In the genomic region with DNA sequence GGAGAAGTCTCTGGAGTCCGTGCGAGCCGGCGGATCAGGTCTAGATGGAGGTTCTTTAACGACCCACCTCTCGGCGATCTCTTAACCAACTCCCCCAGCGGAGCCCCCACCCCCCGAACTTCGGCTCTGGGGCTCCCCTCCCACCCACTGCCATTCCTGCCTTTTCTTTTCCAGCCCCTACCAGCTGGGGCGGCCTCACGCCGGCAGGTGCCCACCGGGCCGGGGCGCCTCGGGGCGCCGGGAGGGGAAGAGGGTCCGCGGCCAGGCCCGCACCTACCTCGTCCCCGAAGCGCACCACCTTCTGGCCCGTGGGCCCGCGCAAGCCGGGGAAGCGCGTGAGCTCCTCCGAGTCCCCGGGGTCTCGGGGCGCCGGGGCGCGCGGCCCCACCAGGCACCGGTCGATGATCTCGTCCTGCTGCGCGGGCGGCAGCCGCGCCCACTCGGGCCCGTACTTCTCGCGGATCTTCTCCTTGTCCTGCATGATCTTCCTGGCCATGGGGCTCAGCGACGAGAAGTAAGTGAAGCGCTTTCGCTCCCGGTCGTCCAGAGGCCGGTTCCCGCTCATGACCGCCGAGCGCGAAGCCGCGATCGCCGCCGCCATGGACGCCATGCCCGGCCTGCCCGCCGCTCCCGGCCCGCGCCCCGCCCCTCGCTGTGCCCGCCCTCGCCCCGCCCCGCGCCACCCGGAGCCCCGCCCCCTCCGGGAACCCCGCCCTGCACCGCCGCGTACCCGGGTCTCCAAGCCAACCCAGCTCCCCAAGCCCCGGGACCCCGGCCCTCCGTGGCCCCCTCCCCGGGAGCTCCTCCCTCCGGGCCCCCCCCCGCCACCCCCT, we compare ENCODE assay signal across 8 cellular contexts. TPM values are rescaled to one million over a fixed set of nuclear protein-coding genes. Genes with fewer than 3 reads are reported as not detected.
A peak's percentile ranks its signal among the peaks of the same experiment; 100 is the strongest.
DNase-seq lines count a peak whose midpoint lies in the region; ATAC-seq and TF ChIP-seq lines count a peak whose summit lies in the region.

A gene with protein sequence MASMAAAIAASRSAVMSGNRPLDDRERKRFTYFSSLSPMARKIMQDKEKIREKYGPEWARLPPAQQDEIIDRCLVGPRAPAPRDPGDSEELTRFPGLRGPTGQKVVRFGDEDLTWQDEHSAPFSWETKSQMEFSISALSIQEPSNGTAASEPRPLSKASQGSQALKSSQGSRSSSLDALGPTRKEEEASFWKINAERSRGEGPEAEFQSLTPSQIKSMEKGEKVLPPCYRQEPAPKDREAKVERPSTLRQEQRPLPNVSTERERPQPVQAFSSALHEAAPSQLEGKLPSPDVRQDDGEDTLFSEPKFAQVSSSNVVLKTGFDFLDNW (minus strand): TSS at position 619 of the 833 bp plus-strand sequence. CDS start 9 bp downstream, at position 610.

- peak within 1 kb of the TSS; percentile 81 for H2AFZ ChIP-seq in OCI-LY1 (ENCODE audit: low read length)

- H3K79me2 ChIP-seq in OCI-LY1 (ENCODE audit: insufficient read depth, low read length) = no peaks in the 10 kb centered on the region

- H3K27ac Mint-ChIP-seq in natural killer cell treated with Interleukin-12 subunit alpha and Interleukin-12 subunit beta and Interleukin-15 and Interleukin-18, amount 100 ng/mL, for 72 hours = peak within 1 kb of the TSS in 1 of 2 donors; percentile 53

- no peak for TF ChIP-seq CTCF in OCI-LY1 (IDR thresholded peaks at IDR 0.05; ENCODE audit: low read length)

- no peaks in the 10 kb centered on the region for H4K20me1 ChIP-seq in OCI-LY1 (ENCODE audit: insufficient read depth, low read length)

- DNase-seq in Ammon's horn (ENCODE audit: low spot score) (peak; percentile 82), activated T-helper 1 cell treated with Interleukin-2 at 50 U/mL for 16 hours (ENCODE audit: low read depth) (peak; percentile 64), fibroblast of gingiva (ENCODE audit: low read depth) (peak; percentile 39)
- peak; percentile 79 for DNase-seq in natural killer cell treated with Interleukin-12 subunit alpha and Interleukin-12 subunit beta and Interleukin-15 and Interleukin-18, amount 100 ng/mL, for 72 hours (ENCODE audit: low spot score)
- DNase-seq in stimulated activated naive CD4-positive, alpha-beta T cell treated with Interleukin-2 at 50 U/mL for 16 hours (lab: John Stamatoyannopoulos, UW) = peak; percentile 63

- no peaks in the 10 kb centered on the region for H3K9me3 ChIP-seq in OCI-LY1 (ENCODE audit: low read length)

- H3K4me3 Mint-ChIP-seq in natural killer cell treated with Interleukin-12 subunit alpha and Interleukin-12 subunit beta and Interleukin-15 and Interleukin-18, amount 100 ng/mL, for 72 hours = peak within 1 kb of the TSS; percentile 84

- H3K9me3 Mint-ChIP-seq in natural killer cell treated with Interleukin-12 subunit alpha and Interleukin-12 subunit beta and Interleukin-15 and Interleukin-18, amount 100 ng/mL, for 72 hours = no peaks in the 10 kb centered on the region

- H3K36me3 ChIP-seq in OCI-LY1 (ENCODE audit: insufficient read depth, low read length) = no peaks in the 10 kb centered on the region

- peaks cover 21 to 23% of the 10 kb centered on the region in 2 donors for H3K27me3 Mint-ChIP-seq in natural killer cell treated with Interleukin-12 subunit alpha and Interleukin-12 subunit beta and Interleukin-15 and Interleukin-18, amount 100 ng/mL, for 72 hours

- peak within 1 kb of the TSS; percentile 94 for H3K4me2 ChIP-seq in OCI-LY1 (ENCODE audit: low read length)

- H3K36me3 Mint-ChIP-seq in natural killer cell treated with Interleukin-12 subunit alpha and Interleukin-12 subunit beta and Interleukin-15 and Interleukin-18, amount 100 ng/mL, for 72 hours = no peaks in the 10 kb centered on the region

- H3K9me2 ChIP-seq in OCI-LY1 (ENCODE audit: low read depth, low read length) = no peaks in the 10 kb centered on the region

- H3K9ac ChIP-seq in OCI-LY1 (ENCODE audit: low read length) = peak within 1 kb of the TSS; percentile 79

- H3K4me1 Mint-ChIP-seq in natural killer cell treated with Interleukin-12 subunit alpha and Interleukin-12 subunit beta and Interleukin-15 and Interleukin-18, amount 100 ng/mL, for 72 hours (ENCODE audit: low read depth in 2 of 2) = peaks cover 11 to 13% of the 10 kb centered on the region in 2 donors

- peak within 1 kb of the TSS; percentile 87 for H3K4me3 ChIP-seq in OCI-LY1 (ENCODE audit: low read depth, low read length, poor library complexity, severe bottlenecking)

- no peaks in the 10 kb centered on the region for H3F3A ChIP-seq in OCI-LY1 (ENCODE audit: insufficient read depth, low read length)

- ATAC-seq in GM19043 (IDR thresholded peaks at IDR 0.05; ENCODE audit: low read depth, unreplicated experiment) (peak; percentile 73), HG03196 (IDR thresholded peaks at IDR 0.05; ENCODE audit: unreplicated experiment) (peak; percentile 67)
- peak; percentile 96 to 98 for ATAC-seq in natural killer cell treated with Interleukin-12 subunit alpha and Interleukin-12 subunit beta and Interleukin-15 and Interleukin-18, amount 100 ng/mL, for 72 hours

- H3K4me1 ChIP-seq in OCI-LY1 (ENCODE audit: insufficient read depth, low read length, severe bottlenecking) = peaks cover 11% of the 10 kb centered on the region

- no peak within 1 kb of the TSS for H3K27ac ChIP-seq in OCI-LY1 (ENCODE audit: low read depth, low read length, poor library complexity, severe bottlenecking)

- peaks cover 7% of the 10 kb centered on the region; the same call in 1 of the 2 replicates for H3K27me3 ChIP-seq in OCI-LY1 (ENCODE audit: insufficient read depth, low read length)

RNA-seq across cellular contexts. Expression of the gene that starts here (rescaled TPM):
- 1 to 10 TPM; 2.0 to 3.7 TPM for total RNA-seq in natural killer cell treated with Interleukin-12 subunit alpha and Interleukin-12 subunit beta and Interleukin-15 and Interleukin-18, amount 100 ng/mL, for 72 hours
